In genomic region chr21:45110873-45111624, GRCh38 we compare ENCODE assay signal across 1 cellular context.
TF ChIP-seq lines count a peak whose summit lies in the region.

No MANE protein-coding gene starts in this region.

TF ChIP-seq in K562, 482 proteins besides CTCF, POLR2A, EP300 and RAD21 (continued from another document and continues in another):
- peak; percentile 39; the same call in 1 of the 2 replicates for TF ChIP-seq ZBTB40 (IDR thresholded peaks at IDR 0.05)
- no peak for TF ChIP-seq ZBTB40 (CRISPR knock-in tag; IDR thresholded peaks at IDR 0.05)
- TF ChIP-seq ZNF311 (CRISPR knock-in tag; IDR thresholded peaks at IDR 0.05), result no peak
- no peak for TF ChIP-seq EP400 (IDR thresholded peaks at IDR 0.05)
- TF ChIP-seq POLR3A (IDR thresholded peaks at IDR 0.05; ENCODE audit: borderline replicate concordance, extremely low read depth, insufficient read depth, insufficient read length), result no peak
- no peak for TF ChIP-seq ASH1L (IDR thresholded peaks at IDR 0.05; ENCODE audit: borderline replicate concordance, low read depth, partially characterized antibody)
- TF ChIP-seq ZEB2 (IDR thresholded peaks at IDR 0.05), result 0 out of 2 replicates have a peak, but pooled peaks have one; percentile 36
- TF ChIP-seq MAX (CRISPR knock-in tag; IDR thresholded peaks at IDR 0.05), result 0 out of 2 replicates have a peak, but pooled peaks have one; percentile 47
- TF ChIP-seq ZFP30 (CRISPR knock-in tag; IDR thresholded peaks at IDR 0.05; ENCODE audit: borderline replicate concordance), result no peak
- TF ChIP-seq RBBP5 (IDR thresholded peaks at IDR 0.05; ENCODE audit: borderline replicate concordance, insufficient read depth, low read length, poor library complexity, severe bottlenecking), result no peak
- TF ChIP-seq FOXK2 (conservative IDR thresholded peaks at IDR 0.05 in 1 of 2, IDR thresholded peaks at IDR 0.05 in 1 of 2; ENCODE audit: low read depth in 2 of 2), result peak in 1 of 2 experiments; percentile 40; a peak in 1 of 4 replicates
- no peak for TF ChIP-seq ZNF277 (CRISPR knock-in tag; IDR thresholded peaks at IDR 0.05; ENCODE audit: borderline replicate concordance)
- peak; percentile 35; the same call in 1 of the 2 replicates for TF ChIP-seq EGR1 (conservative IDR thresholded peaks at IDR 0.05)
- no peak for TF ChIP-seq CREB5 (CRISPR knock-in tag; IDR thresholded peaks at IDR 0.05)
- TF ChIP-seq ZNF592 (IDR thresholded peaks at IDR 0.05), result peak; percentile 62; the same call in 1 of the 2 replicates
- no peak for TF ChIP-seq RNF219 (CRISPR knock-in tag; IDR thresholded peaks at IDR 0.05)
- TF ChIP-seq SMC3 (conservative IDR thresholded peaks at IDR 0.05; ENCODE audit: insufficient read depth, low read depth, low read length), result no peak
- TF ChIP-seq TCF7 (IDR thresholded peaks at IDR 0.05; ENCODE audit: borderline replicate concordance), result no peak
- no peak for TF ChIP-seq NKRF (IDR thresholded peaks at IDR 0.05; ENCODE audit: borderline replicate concordance)
- TF ChIP-seq HOMEZ (CRISPR knock-in tag; IDR thresholded peaks at IDR 0.05), result no peak
- TF ChIP-seq HNRNPH1 (optimal IDR thresholded peaks at IDR 0.05; ENCODE audit: low read depth, low read length), result no peak
- no peak for TF ChIP-seq STAT5A (IDR thresholded peaks at IDR 0.05; ENCODE audit: borderline replicate concordance, low read length)
- TF ChIP-seq HCFC1 (IDR thresholded peaks at IDR 0.05; ENCODE audit: low read depth, low read length), result no peak
- no peak for TF ChIP-seq PHF21A (IDR thresholded peaks at IDR 0.05; ENCODE audit: borderline replicate concordance, low read depth)
- TF ChIP-seq CHD4 (IDR thresholded peaks at IDR 0.05; ENCODE audit: insufficient read depth, insufficient replicate concordance, low read depth, low read length, poor library complexity, severe bottlenecking), result no peak
- no peak for TF ChIP-seq KHSRP (IDR thresholded peaks at IDR 0.05)
- TF ChIP-seq ZNF830 (CRISPR knock-in tag; IDR thresholded peaks at IDR 0.05), result no peak
- no peak for TF ChIP-seq HINFP (tag; conservative IDR thresholded peaks at IDR 0.05; ENCODE audit: low read depth)
